In genomic region chr10:101708073-101708472, GRCh38 we compare ENCODE assay signal across 15 cellular contexts. TPM values are rescaled to one million over a fixed set of nuclear protein-coding genes. Genes with fewer than 3 reads are reported as not detected.
DNase-seq lines count a peak whose midpoint lies in the region; ATAC-seq, FAIRE-seq and TF ChIP-seq lines count a peak whose summit lies in the region.
"Had no signal": no experiment of that assay in that cellular context is flagged by ENCODE, and none has a peak within 500 bp of the region (broad histone marks: within the 10 kb centered on the region; RNA-seq: fewer than 3 reads in every experiment).

No MANE protein-coding gene starts in this region.

- H4K20me1 ChIP-seq in H1 (replicated peaks in 1 of 2; ENCODE audit: control insufficient read depth in 1 of 2, insufficient read depth in 2 of 2, low read length in 2 of 2): no peaks in the 10 kb centered on the region

- no peak overlapping the region for H3K27ac ChIP-seq in HEK293 (ENCODE audit: extremely low read depth, low read depth, low read length)
- H3K27ac ChIP-seq in H1 (ENCODE audit: low read depth, low read length): no peak overlapping the region
- H3K27ac ChIP-seq in tibial artery: no peak overlapping the region
- no peak overlapping the region for H3K27ac ChIP-seq in upper lobe of right lung
- H3K27ac ChIP-seq: C4-2B had no signal

- no peak overlapping the region for H3K23ac ChIP-seq in H1 (ENCODE audit: insufficient read length)

- no peak overlapping the region for H4K5ac ChIP-seq in H1 (ENCODE audit: insufficient read length, low read depth, low read length)

- H3K4me3 ChIP-seq in HEK293 (ENCODE audit: low read depth, low read length): no peak overlapping the region
- H3K4me3 ChIP-seq in H1 (ENCODE audit: extremely low read depth in 1 of 4, insufficient read depth in 2 of 4, low read depth in 3 of 4, low read length in 4 of 4): no peak overlapping the region
- no peak overlapping the region for H3K4me3 ChIP-seq in tibial artery
- H3K4me3 ChIP-seq in upper lobe of right lung: no peak overlapping the region

- H2BK120ac ChIP-seq in H1 (replicated peaks; ENCODE audit: low read depth, low read length): no peak overlapping the region

- H3K23me2 ChIP-seq in H1 (ENCODE audit: low read depth, low read length): no peaks in the 10 kb centered on the region

- H3K36me3 Mint-ChIP-seq in activated CD8-positive, alpha-beta T cell treated with anti-CD3 and anti-CD28 coated beads, Interleukin-2, amount 10 ng/mL, durations not matched to agents 7 days and 5 days (ENCODE audit: low read depth): no peaks in the 10 kb centered on the region
- no peaks in the 10 kb centered on the region for H3K36me3 Mint-ChIP-seq in activated CD8-positive, alpha-beta T cell treated with anti-CD3 and anti-CD28 coated beads for 36 hours (ENCODE audit: low read depth)
- no peaks in the 10 kb centered on the region for H3K36me3 Mint-ChIP-seq in activated T-helper 1 cell treated with anti-CD3 and anti-CD28 coated beads, Interleukin-12 subunit alpha, Interleukin-12 subunit beta, Interleukin-2, Interleukin-4 antibody, amounts not matched to agents 30 ng/mL and 10 ng/mL and 1 ng/mL, durations not matched to agents 14 hours and 24 hours and 36 hours (ENCODE audit: low read depth)
- H3K36me3 Mint-ChIP-seq: IgD-negative memory B cell had no signal

- H3K27me3 Mint-ChIP-seq in activated CD8-positive, alpha-beta T cell treated with anti-CD3 and anti-CD28 coated beads, Interleukin-2, amount 10 ng/mL, durations not matched to agents 7 days and 5 days (ENCODE audit: low read depth): peaks cover 40% of the 10 kb centered on the region
- peaks cover 46% of the 10 kb centered on the region for H3K27me3 Mint-ChIP-seq in activated CD8-positive, alpha-beta T cell treated with anti-CD3 and anti-CD28 coated beads for 36 hours
- peaks cover 47% of the 10 kb centered on the region for H3K27me3 Mint-ChIP-seq in activated T-helper 1 cell treated with anti-CD3 and anti-CD28 coated beads, Interleukin-12 subunit alpha, Interleukin-12 subunit beta, Interleukin-2, Interleukin-4 antibody, amounts not matched to agents 30 ng/mL and 10 ng/mL and 1 ng/mL, durations not matched to agents 14 hours and 24 hours and 36 hours (ENCODE audit: insufficient read depth)

- no peak for TF ChIP-seq POLR2A in H1 (IDR thresholded peaks at IDR 0.05; ENCODE audit: control extremely low read depth in 1 of 2, low read depth in 2 of 2, low read length in 2 of 2)

- no peak overlapping the region for H2BK15ac ChIP-seq in H1 (ENCODE audit: low read length)

- no peak overlapping the region for H3K4ac ChIP-seq in H1 (replicated peaks; ENCODE audit: insufficient read length, low read depth, low read length)

- H3K9me3 ChIP-seq in HEK293 (ENCODE audit: control insufficient read depth, insufficient read depth, low read depth, low read length): no peaks in the 10 kb centered on the region
- H3K9me3 ChIP-seq in H1 (ENCODE audit: insufficient read depth in 2 of 2, low read depth in 1 of 2, low read length in 1 of 2): no peaks in the 10 kb centered on the region
- no peaks in the 10 kb centered on the region for H3K9me3 ChIP-seq in tibial artery
- H3K9me3 ChIP-seq in upper lobe of right lung: no peaks in the 10 kb centered on the region
- H3K9me3 ChIP-seq: BE2C, Caco-2 had no signal

- H3K27ac Mint-ChIP-seq in activated CD8-positive, alpha-beta T cell treated with anti-CD3 and anti-CD28 coated beads, Interleukin-2, amount 10 ng/mL, durations not matched to agents 7 days and 5 days: no peak overlapping the region
- no peak overlapping the region for H3K27ac Mint-ChIP-seq in activated CD8-positive, alpha-beta T cell treated with anti-CD3 and anti-CD28 coated beads for 36 hours
- no peak overlapping the region for H3K27ac Mint-ChIP-seq in activated T-helper 1 cell treated with anti-CD3 and anti-CD28 coated beads, Interleukin-12 subunit alpha, Interleukin-12 subunit beta, Interleukin-2, Interleukin-4 antibody, amounts not matched to agents 30 ng/mL and 10 ng/mL and 1 ng/mL, durations not matched to agents 14 hours and 24 hours and 36 hours
- H3K27ac Mint-ChIP-seq: CD8-positive, alpha-beta memory T cell; IgD-negative memory B cell had no signal

- no peaks in the 10 kb centered on the region for H3K27me3 ChIP-seq in H1 (replicated peaks in 1 of 4; ENCODE audit: control insufficient read depth in 3 of 4, extremely low read depth in 1 of 4, insufficient read depth in 3 of 4, low read length in 3 of 4)
- peaks cover 0 to 11% of the 10 kb centered on the region in 2 donors for H3K27me3 ChIP-seq in tibial artery
- H3K27me3 ChIP-seq in upper lobe of right lung: peaks cover 18% of the 10 kb centered on the region
- H3K27me3 ChIP-seq: BE2C had no signal

- H3K79me1 ChIP-seq in H1 (ENCODE audit: low read depth, low read length): no peaks in the 10 kb centered on the region

- no peak overlapping the region for H3K18ac ChIP-seq in H1 (ENCODE audit: extremely low read depth, low read length)

- H3K4me1 ChIP-seq in HEK293 (ENCODE audit: control insufficient read depth, insufficient read depth, low read length): peaks cover 22% of the 10 kb centered on the region; the same call in 1 of the 2 replicates
- H3K4me1 ChIP-seq in H1 (replicated peaks in 1 of 4; ENCODE audit: control insufficient read depth in 3 of 4, insufficient read depth in 4 of 4, low read length in 3 of 4): no peaks in the 10 kb centered on the region
- no peaks in the 10 kb centered on the region for H3K4me1 ChIP-seq in tibial artery
- no peaks in the 10 kb centered on the region for H3K4me1 ChIP-seq in upper lobe of right lung
- H3K4me1 ChIP-seq: BE2C had no signal

- no peak overlapping the region for H2AFZ ChIP-seq in H1 (ENCODE audit: low read length)

- H3K4me3 Mint-ChIP-seq in activated CD8-positive, alpha-beta T cell treated with anti-CD3 and anti-CD28 coated beads, Interleukin-2, amount 10 ng/mL, durations not matched to agents 7 days and 5 days: no peak overlapping the region
- no peak overlapping the region for H3K4me3 Mint-ChIP-seq in activated CD8-positive, alpha-beta T cell treated with anti-CD3 and anti-CD28 coated beads for 36 hours
- H3K4me3 Mint-ChIP-seq in activated T-helper 1 cell treated with anti-CD3 and anti-CD28 coated beads, Interleukin-12 subunit alpha, Interleukin-12 subunit beta, Interleukin-2, Interleukin-4 antibody, amounts not matched to agents 30 ng/mL and 10 ng/mL and 1 ng/mL, durations not matched to agents 14 hours and 24 hours and 36 hours: peak overlapping the region; percentile 15
- H3K4me3 Mint-ChIP-seq: CD8-positive, alpha-beta memory T cell; IgD-negative memory B cell had no signal

- H3K36me3 ChIP-seq in HEK293 (ENCODE audit: control insufficient read depth in 2 of 2, insufficient read depth in 1 of 2, low read length in 2 of 2) (no peaks in the 10 kb centered on the region), H1 (ENCODE audit: control insufficient read depth in 2 of 4, insufficient read depth in 4 of 4, low read length in 3 of 4) (no peaks in the 10 kb centered on the region), tibial artery (no peaks in the 10 kb centered on the region), upper lobe of right lung (no peaks in the 10 kb centered on the region)
- H3K36me3 ChIP-seq: BE2C had no signal

- H3K56ac ChIP-seq in H1 (replicated peaks; ENCODE audit: insufficient read length, low read depth, low read length): no peak overlapping the region

- 90% methylated on average over 1 of the region's 1 CpG; no CpG with 5 or more reads in 1 of the 2 experiments for WGBS in H1 (ENCODE audit: extremely low coverage in 1 of 2, insufficient coverage in 1 of 2, insufficient read length in 1 of 2, insufficient replicate concordance in 2 of 2, low coverage in 1 of 2, low lambda C conversion rate in 2 of 2, missing lambda C conversion rate in 1 of 2), 2 experiments

- CTCF ChIA-PET in activated CD8-positive, alpha-beta T cell treated with anti-CD3 and anti-CD28 coated beads, Interleukin-2, amount 10 ng/mL, durations not matched to agents 7 days and 5 days (lab: Charles Lee): no interaction called here
- CTCF ChIA-PET in activated CD8-positive, alpha-beta T cell treated with anti-CD3 and anti-CD28 coated beads for 36 hours (lab: Charles Lee): interaction anchor here (1.3 kb wide), 1 partner anchor 105 kb away, joined by 3 read pairs; no protein-coding TSS in a partner anchor
- CTCF ChIA-PET in HEK293 (lab: Yijun Ruan, JAX) (interaction anchor here (1.5 kb wide), 1 partner anchor 73 kb away, joined by 4 read pairs; no protein-coding TSS in a partner anchor), H1 (lab: Charles Lee; ENCODE audit: partially characterized antibody) (interaction anchor here (4.2 kb wide), 1 partner anchor 105 kb away, joined by 21 read pairs; no protein-coding TSS in a partner anchor)

- H3K14ac ChIP-seq in H1 (ENCODE audit: insufficient read length): no peak overlapping the region

- TF ChIP-seq RAD21 in H1 (IDR thresholded peaks at IDR 0.05 in 1 of 2, conservative IDR thresholded peaks at IDR 0.05 in 1 of 2; ENCODE audit: low read depth in 2 of 2, low read length in 2 of 2): no peak

- H2AK5ac ChIP-seq in H1 (ENCODE audit: low read depth, low read length): no peak overlapping the region

- POLR2A ChIA-PET in activated CD8-positive, alpha-beta T cell treated with anti-CD3 and anti-CD28 coated beads, Interleukin-2, amount 10 ng/mL, durations not matched to agents 7 days and 5 days (lab: Charles Lee): no interaction called here
- POLR2A ChIA-PET in activated CD8-positive, alpha-beta T cell treated with anti-CD3 and anti-CD28 coated beads for 36 hours (lab: Charles Lee): no interaction called here
- POLR2A ChIA-PET in HEK293 (lab: Yijun Ruan, JAX) (no interaction called here), H1 (lab: Charles Lee; ENCODE audit: partially characterized antibody) (no interaction called here)

- TF ChIP-seq CTCF in activated CD8-positive, alpha-beta T cell treated with anti-CD3 and anti-CD28 coated beads for 36 hours (IDR thresholded peaks at IDR 0.05): no peak
- TF ChIP-seq CTCF in HEK293 (tag by site-specific recombination; IDR thresholded peaks at IDR 0.05) (no peak), H1 (IDR thresholded peaks at IDR 0.05; ENCODE audit: control extremely low read depth in 1 of 3, insufficient read depth in 1 of 3, low read depth in 1 of 3, low read length in 3 of 3) (no peak), tibial artery (IDR thresholded peaks at IDR 0.05) (no peak), upper lobe of right lung (IDR thresholded peaks at IDR 0.05) (no peak)

- no peak overlapping the region for H4K8ac ChIP-seq in H1 (ENCODE audit: extremely low read depth, insufficient read depth, low read length)

- no peak overlapping the region for H3K9ac ChIP-seq in H1 (replicated peaks in 1 of 4; ENCODE audit: extremely low read depth in 1 of 4, low read depth in 3 of 4, low read length in 3 of 4)

- H3K4me2 ChIP-seq in H1 (ENCODE audit: insufficient read depth in 1 of 2, low read depth in 2 of 2, low read length in 2 of 2): no peak overlapping the region

- DNase-seq in activated CD8-positive, alpha-beta T cell treated with anti-CD3 and anti-CD28 coated beads, Interleukin-2, amount 10 ng/mL, durations not matched to agents 7 days and 5 days: no peak
- no peak for DNase-seq in activated CD8-positive, alpha-beta T cell treated with anti-CD3 and anti-CD28 coated beads for 36 hours
- DNase-seq in activated T-helper 1 cell treated with anti-CD3 and anti-CD28 coated beads, Interleukin-12 subunit alpha, Interleukin-12 subunit beta, Interleukin-2, Interleukin-4 antibody, amounts not matched to agents 30 ng/mL and 10 ng/mL and 1 ng/mL, durations not matched to agents 14 hours and 24 hours and 36 hours (ENCODE audit: low spot score): no peak
- DNase-seq in H1 (ENCODE audit: low read depth in 1 of 2, low spot score in 2 of 2): no peak
- DNase-seq in tibial artery: no peak
- no peak for DNase-seq in upper lobe of right lung
- DNase-seq: BE2C; Caco-2; CD8-positive, alpha-beta memory T cell; DMS53 had no signal

- no peaks in the 10 kb centered on the region for H3K79me2 ChIP-seq in H1 (ENCODE audit: control insufficient read depth in 1 of 2, insufficient read depth in 2 of 2, low read length in 2 of 2)

- TF ChIP-seq EP300 in H1 (IDR thresholded peaks at IDR 0.05; ENCODE audit: borderline replicate concordance in 1 of 2, low read depth in 2 of 2, low read length in 2 of 2): no peak

- H2BK5ac ChIP-seq in H1 (ENCODE audit: low read depth, low read length): no peak overlapping the region

- H4K91ac ChIP-seq in H1 (replicated peaks; ENCODE audit: insufficient read length, low read length): no peak overlapping the region

- H2BK20ac ChIP-seq in H1 (ENCODE audit: low read length): no peak overlapping the region

- ATAC-seq in activated CD8-positive, alpha-beta T cell treated with anti-CD3 and anti-CD28 coated beads, Interleukin-2, amount 10 ng/mL, durations not matched to agents 7 days and 5 days: peak; percentile 47
- ATAC-seq in activated CD8-positive, alpha-beta T cell treated with anti-CD3 and anti-CD28 coated beads for 36 hours: no peak
- ATAC-seq in upper lobe of right lung: no peak

- no peaks in the 10 kb centered on the region for H3K9me3 Mint-ChIP-seq in activated CD8-positive, alpha-beta T cell treated with anti-CD3 and anti-CD28 coated beads, Interleukin-2, amount 10 ng/mL, durations not matched to agents 7 days and 5 days (ENCODE audit: insufficient read depth)
- H3K9me3 Mint-ChIP-seq in activated CD8-positive, alpha-beta T cell treated with anti-CD3 and anti-CD28 coated beads for 36 hours: no peaks in the 10 kb centered on the region
- no peaks in the 10 kb centered on the region for H3K9me3 Mint-ChIP-seq in activated T-helper 1 cell treated with anti-CD3 and anti-CD28 coated beads, Interleukin-12 subunit alpha, Interleukin-12 subunit beta, Interleukin-2, Interleukin-4 antibody, amounts not matched to agents 30 ng/mL and 10 ng/mL and 1 ng/mL, durations not matched to agents 14 hours and 24 hours and 36 hours
- H3K9me3 Mint-ChIP-seq: CD8-positive, alpha-beta memory T cell had no signal

- H2BK12ac ChIP-seq in H1 (ENCODE audit: low read depth, low read length): no peak overlapping the region

- H3K4me1 Mint-ChIP-seq in activated CD8-positive, alpha-beta T cell treated with anti-CD3 and anti-CD28 coated beads, Interleukin-2, amount 10 ng/mL, durations not matched to agents 7 days and 5 days (ENCODE audit: low read depth): peaks cover 20% of the 10 kb centered on the region
- peaks cover 17% of the 10 kb centered on the region for H3K4me1 Mint-ChIP-seq in activated CD8-positive, alpha-beta T cell treated with anti-CD3 and anti-CD28 coated beads for 36 hours (ENCODE audit: low read depth)
- H3K4me1 Mint-ChIP-seq in activated T-helper 1 cell treated with anti-CD3 and anti-CD28 coated beads, Interleukin-12 subunit alpha, Interleukin-12 subunit beta, Interleukin-2, Interleukin-4 antibody, amounts not matched to agents 30 ng/mL and 10 ng/mL and 1 ng/mL, durations not matched to agents 14 hours and 24 hours and 36 hours (ENCODE audit: low read depth): peaks cover 45% of the 10 kb centered on the region
- H3K4me1 Mint-ChIP-seq: IgD-negative memory B cell had no signal

- intact Hi-C loops in activated CD8-positive, alpha-beta T cell treated with anti-CD3 and anti-CD28 coated beads for 36 hours (cut with micrococcal nuclease): no loop called here
- intact Hi-C loops in activated T-helper 1 cell treated with anti-CD3 and anti-CD28 coated beads, Interleukin-12 subunit alpha, Interleukin-12 subunit beta, Interleukin-2, Interleukin-4 antibody, amounts not matched to agents 30 ng/mL and 10 ng/mL and 1 ng/mL, durations not matched to agents 14 hours and 24 hours and 36 hours (cut with micrococcal nuclease): loop anchor here (2.0 to 10.0 kb wide), 2 partner anchors 13 to 323 kb away; partner anchors contain the start of gene FBXW4
- intact Hi-C loops in tibial artery (cut with DNase I; ENCODE audit: low total_unique reads): no loop called here
- intact Hi-C loops in upper lobe of right lung (cut with DNase I): no loop called here

- peak; percentile 24 for FAIRE-seq in H1 (lab: Jason Lieb, UNC)
- FAIRE-seq: GM18507, H54 had no signal

RNA-seq across cellular contexts. Expression of gene FBXW4, which starts 13.1 kb away (rescaled TPM):
- 10 to 100 TPM; 36.7 to 39.3 TPM for total RNA-seq in activated CD8-positive, alpha-beta T cell treated with anti-CD3 and anti-CD28 coated beads, Interleukin-2, amount 10 ng/mL, durations not matched to agents 7 days and 5 days
- 10 to 100 TPM; 37.6 to 38.2 TPM for total RNA-seq in activated CD8-positive, alpha-beta T cell treated with anti-CD3 and anti-CD28 coated beads for 36 hours
- 29.2 and 30.5 TPM in 2 replicates for total RNA-seq in activated T-helper 1 cell treated with anti-CD3 and anti-CD28 coated beads, Interleukin-12 subunit alpha, Interleukin-12 subunit beta, Interleukin-2, Interleukin-4 antibody, amounts not matched to agents 30 ng/mL and 10 ng/mL and 1 ng/mL, durations not matched to agents 14 hours and 24 hours and 36 hours
- total RNA-seq in H1 (2021; fragmentation: NEBNext Ultra II Directional; extraction: Animal tissue kit (Norgen Biotek cat#: 25700)): 29.6 and 32.8 TPM in 2 replicates
- 29.0 and 42.8 TPM in 2 replicates for polyA plus RNA-seq in H1 (2011; rRNA removed)
- polyA plus RNA-seq in H1 (2011; cell fraction: cytosol; rRNA removed): 37.8 TPM
- polyA plus RNA-seq in H1 (2011; cell fraction: nucleus; rRNA removed): 26.7 TPM
- 29.6 to 39.3 TPM (median 34.2 TPM) in 4 replicates for polyA plus RNA-seq in H1 (2012, experiment 1 of 2)
- 19.8 TPM for polyA plus RNA-seq in H1 (2012, experiment 2 of 2)
- polyA plus RNA-seq in H1 (2013, experiment 1 of 2): 13.7 TPM
- polyA plus RNA-seq in H1 (2013, experiment 2 of 2): 14.1 TPM
- 84.3 and 109 TPM in 2 replicates for polyA minus RNA-seq in H1 (2011; rRNA and poly(A)+ RNA removed)
- polyA minus RNA-seq in H1 (2011; cell fraction: cytosol; rRNA and poly(A)+ RNA removed): 21.6 TPM
- 23.5 TPM for polyA minus RNA-seq in H1 (2011; cell fraction: nucleus; rRNA and poly(A)+ RNA removed)
- 94.3 TPM for total RNA-seq in upper lobe of right lung
